7 cellular contexts compared by ENCODE assay signal in genomic region chr5:59813761-59814562, GRCh38.
DNase-seq lines count a peak whose midpoint lies in the region; ATAC-seq and TF ChIP-seq lines count a peak whose summit lies in the region.

No MANE protein-coding gene starts in this region.

- H3K9me3 Mint-ChIP-seq in endodermal cell = peaks cover 14% of the 10 kb centered on the region
- no peaks in the 10 kb centered on the region for H3K9me3 Mint-ChIP-seq in nephron progenitor cell

- DNase-seq in ELF-1 (ENCODE audit: low read depth, low spot score) = peak; percentile 18
- DNase-seq in KBM-7 = peak; percentile 86
- peak; percentile 54 for DNase-seq in RWPE1 (ENCODE audit: low spot score)
- DNase-seq in endodermal cell = peak; percentile 73
- peak; percentile 52 for DNase-seq in nephron progenitor cell
- DNase-seq in NK-92 treated with Interleukin-12 subunit alpha and Interleukin-12 subunit beta, amount 100 ng/mL, for 24 hours (lab: John Stamatoyannopoulos, UW) = no peak

- in situ Hi-C loops in KBM-7 (cut with MboI; ENCODE audit: low pct_unique_long_range_greater_than_20kb, low sequenced_read_pairs) = loop anchor here (25.0 kb wide), 2 partner anchors 473 to 848 kb away; no protein-coding TSS in a partner anchor

- no peak overlapping the region for H3K9ac ChIP-seq in endodermal cell (ENCODE audit: extremely low read depth, low read length, poor library complexity, severe bottlenecking)

- H3K27ac ChIP-seq in RWPE1 (no peak overlapping the region), endodermal cell (ENCODE audit: low read depth, low read length) (no peak overlapping the region)

- CTCF ChIA-PET in RWPE1 (lab: Yijun Ruan, JAX) = interaction anchor here (0.6 to 1.5 kb wide), 9 partner anchors 8 to 474 kb away, joined by 3 to 5 read pairs (median 3); no protein-coding TSS in a partner anchor

- POLR2A ChIA-PET in RWPE1 (lab: Yijun Ruan, JAX; ENCODE audit: low non-redundant PET) = no interaction called here

- H3K36me3 Mint-ChIP-seq in endodermal cell (ENCODE audit: low read depth) (no peaks in the 10 kb centered on the region), nephron progenitor cell (ENCODE audit: low read depth) (no peaks in the 10 kb centered on the region)

- H3K4me3 Mint-ChIP-seq in endodermal cell (no peak overlapping the region), nephron progenitor cell (peak overlapping the region; percentile 47)

- H3K36me3 ChIP-seq in endodermal cell (ENCODE audit: control insufficient read depth, insufficient read depth, low read length) = no peaks in the 10 kb centered on the region

- no peak overlapping the region for H3K27ac Mint-ChIP-seq in endodermal cell
- no peak overlapping the region for H3K27ac Mint-ChIP-seq in nephron progenitor cell

- H3K9me3 ChIP-seq in endodermal cell (ENCODE audit: control insufficient read depth, low read length) = no peaks in the 10 kb centered on the region

- WGBS in endodermal cell (ENCODE audit: insufficient coverage in 1 of 2, insufficient read length in 1 of 2), 2 experiments = 31 to 100% methylated on average over 2 to 6 of the region's 8 CpGs

- no peak overlapping the region for H3K4me3 ChIP-seq in endodermal cell (ENCODE audit: low read length)

- no peaks in the 10 kb centered on the region for H3K4me1 ChIP-seq in endodermal cell (ENCODE audit: control insufficient read depth, insufficient read depth, low read length)

- peak; percentile 82 for ATAC-seq in GM21526 (IDR thresholded peaks at IDR 0.05; ENCODE audit: low FRiP score, unreplicated experiment)

- no peaks in the 10 kb centered on the region for H3K4me1 Mint-ChIP-seq in endodermal cell
- no peaks in the 10 kb centered on the region for H3K4me1 Mint-ChIP-seq in nephron progenitor cell

- H3K27me3 ChIP-seq in endodermal cell (ENCODE audit: control insufficient read depth, insufficient read depth, low read length, poor library complexity, severe bottlenecking) = no peaks in the 10 kb centered on the region

- TF ChIP-seq CTCF in RWPE1 (conservative IDR thresholded peaks at IDR 0.05; ENCODE audit: low read depth) (peak; percentile 67), endodermal cell (conservative IDR thresholded peaks at IDR 0.05) (peak; percentile 92), nephron progenitor cell (IDR thresholded peaks at IDR 0.05) (peak; percentile 73)

- H3K27me3 Mint-ChIP-seq in endodermal cell (ENCODE audit: insufficient read depth) (peaks cover 18% of the 10 kb centered on the region), nephron progenitor cell (ENCODE audit: low read depth, poor library complexity) (peaks cover 15% of the 10 kb centered on the region)
